ENCODE assay signal across 9 cellular contexts in genomic region chrX:24145340-24146186, GRCh38. TPM values are rescaled to one million over a fixed set of nuclear protein-coding genes. Genes with fewer than 3 reads are reported as not detected.
A peak's percentile ranks its signal among the peaks of the same experiment; 100 is the strongest.
DNase-seq lines count a peak whose midpoint lies in the region; ATAC-seq, FAIRE-seq and TF ChIP-seq lines count a peak whose summit lies in the region.
"Had no signal": no experiment of that assay in that cellular context is flagged by ENCODE, and none has a peak within 500 bp of the region (broad histone marks: within the 10 kb centered on the region; RNA-seq: fewer than 3 reads in every experiment).

No MANE protein-coding gene starts in this region.

- peak overlapping the region; percentile 59 for H3K9ac ChIP-seq in endothelial cell of umbilical vein (replicated peaks; ENCODE audit: extremely low read depth, insufficient read depth, low read length)

- no peak for TF ChIP-seq POLR2A in endothelial cell of umbilical vein (IDR thresholded peaks at IDR 0.05; ENCODE audit: low read depth, low read length)

- H3K27ac ChIP-seq in DOHH2 (ENCODE audit: low read depth, low read length) (no peak overlapping the region), endothelial cell of umbilical vein (ENCODE audit: insufficient read depth, low read depth, low read length) (peak overlapping the region; percentile 9)

- peaks cover 30% of the 10 kb centered on the region for H3K4me1 ChIP-seq in DOHH2 (ENCODE audit: control insufficient read depth, low read length)
- peaks cover 28% of the 10 kb centered on the region for H3K4me1 ChIP-seq in endothelial cell of umbilical vein (ENCODE audit: control insufficient read depth, extremely low read depth, insufficient read depth, low read length)

- H4K20me1 ChIP-seq in DOHH2 (ENCODE audit: control insufficient read depth, insufficient read depth, low read depth, low read length) (no peaks in the 10 kb centered on the region), endothelial cell of umbilical vein (replicated peaks; ENCODE audit: control insufficient read depth, extremely low read depth, insufficient read depth, low read length) (no peaks in the 10 kb centered on the region)

- no peak overlapping the region for H3K4me3 Mint-ChIP-seq in glutamatergic neuron (ENCODE audit: unreplicated experiment)

- no peak for ATAC-seq in HG03095 (IDR thresholded peaks at IDR 0.05; ENCODE audit: unreplicated experiment)
- ATAC-seq in GM18868 (IDR thresholded peaks at IDR 0.05; ENCODE audit: unreplicated experiment): no peak

- H3K79me2 ChIP-seq in DOHH2 (ENCODE audit: control insufficient read depth, low read length) (peaks cover 10% of the 10 kb centered on the region), endothelial cell of umbilical vein (ENCODE audit: control insufficient read depth, insufficient read depth, low read length) (peaks cover 2% of the 10 kb centered on the region)

- no peaks in the 10 kb centered on the region for H3K9me1 ChIP-seq in endothelial cell of umbilical vein (replicated peaks; ENCODE audit: control insufficient read depth, extremely low read depth, insufficient read depth, low read length)

- TF ChIP-seq CTCF in DOHH2 (IDR thresholded peaks at IDR 0.05; ENCODE audit: low read depth, low read length, poor library complexity, severe bottlenecking): no peak
- TF ChIP-seq CTCF in endothelial cell of umbilical vein (IDR thresholded peaks at IDR 0.05; ENCODE audit: extremely low read depth in 1 of 2, insufficient read depth in 1 of 2, low read depth in 1 of 2, low read length in 2 of 2): no peak
- TF ChIP-seq CTCF in glutamatergic neuron (IDR thresholded peaks at IDR 0.05; ENCODE audit: partially characterized antibody, unreplicated experiment): no peak

- POLR2A ChIA-PET in endothelial cell of umbilical vein (lab: Charles Lee): no interaction called here

- peak; percentile 88 for FAIRE-seq in endothelial cell of umbilical vein (lab: Jason Lieb, UNC)

- H2AFZ ChIP-seq in endothelial cell of umbilical vein (ENCODE audit: low read depth, low read length): no peak overlapping the region

- no peaks in the 10 kb centered on the region for H3K9me2 ChIP-seq in DOHH2 (replicated peaks; ENCODE audit: control insufficient read depth, low read length)

- no peak overlapping the region for H3K4me3 ChIP-seq in DOHH2 (ENCODE audit: low read length)
- no peak overlapping the region for H3K4me3 ChIP-seq in endothelial cell of umbilical vein (replicated peaks in 1 of 3; ENCODE audit: insufficient read depth in 1 of 3, low read depth in 1 of 3, low read length in 3 of 3)

- H3K9me3 Mint-ChIP-seq in glutamatergic neuron (ENCODE audit: unreplicated experiment): no peaks in the 10 kb centered on the region
- H3K9me3 Mint-ChIP-seq: IgD-negative memory B cell had no signal

- H3K36me3 Mint-ChIP-seq in glutamatergic neuron (ENCODE audit: unreplicated experiment): no peaks in the 10 kb centered on the region

- no peak overlapping the region for H3K27ac Mint-ChIP-seq in glutamatergic neuron (ENCODE audit: unreplicated experiment)

- peaks cover 10% of the 10 kb centered on the region for H3F3A ChIP-seq in DOHH2 (ENCODE audit: control insufficient read depth, insufficient read depth)

- H3K36me3 ChIP-seq in DOHH2 (ENCODE audit: control insufficient read depth, low read length): peaks cover 1% of the 10 kb centered on the region
- H3K36me3 ChIP-seq in endothelial cell of umbilical vein (ENCODE audit: control insufficient read depth in 2 of 2, extremely low read depth in 1 of 2, insufficient read depth in 2 of 2, low read length in 2 of 2): no peaks in the 10 kb centered on the region

- peaks cover 9% of the 10 kb centered on the region for H3K4me1 Mint-ChIP-seq in glutamatergic neuron (ENCODE audit: low read depth, unreplicated experiment)

- intact Hi-C loops in endothelial cell of umbilical vein (cut with micrococcal nuclease): loop anchor here (2.0 kb wide), 1 partner anchor 63 kb away; no protein-coding TSS in a partner anchor

- dilution Hi-C loops in endothelial cell of umbilical vein (cut with MboI; ENCODE audit: extremely low pct_ligation_motif_present, low sequenced_read_pairs): no loop called here

- CTCF ChIA-PET in endothelial cell of umbilical vein (lab: Charles Lee): interaction anchor here (0.7 kb wide), 1 partner anchor 29 kb away, joined by 4 read pairs; no protein-coding TSS in a partner anchor

- DNase-seq in LHCN-M2 (ENCODE audit: low read depth): peak; percentile 53
- peak; percentile 48 for DNase-seq in endothelial cell of umbilical vein (ENCODE audit: low read depth, low spot score)
- peak; percentile 9 for DNase-seq in retina
- no peak for DNase-seq in SKM-1 treated with dmso at 0.1 percent for 144 hours (lab: John Stamatoyannopoulos, UW; ENCODE audit: unreplicated experiment)
- no peak for DNase-seq in glutamatergic neuron

- no peaks in the 10 kb centered on the region for H3K27me3 Mint-ChIP-seq in glutamatergic neuron (ENCODE audit: unreplicated experiment)
- H3K27me3 Mint-ChIP-seq: IgD-negative memory B cell had no signal

- H3K4me2 ChIP-seq in DOHH2 (ENCODE audit: low read length) (peak overlapping the region; percentile 94), endothelial cell of umbilical vein (ENCODE audit: insufficient read depth, low read length) (peak overlapping the region; percentile 91)

- BruUV-seq in endothelial cell of umbilical vein (replicated peaks; lab: Mats Ljungman, UMichigan): no TSS peak

- H3K27me3 ChIP-seq in DOHH2 (ENCODE audit: control insufficient read depth, low read length) (no peaks in the 10 kb centered on the region), endothelial cell of umbilical vein (ENCODE audit: control insufficient read depth in 2 of 2, insufficient read depth in 2 of 2, low read length in 2 of 2) (no peaks in the 10 kb centered on the region)

- H3K9me3 ChIP-seq in DOHH2 (ENCODE audit: control insufficient read depth, insufficient read depth, low read length) (no peaks in the 10 kb centered on the region), endothelial cell of umbilical vein (replicated peaks; ENCODE audit: control insufficient read depth, insufficient read depth, low read length) (no peaks in the 10 kb centered on the region)

TF ChIP-seq in endothelial cell of umbilical vein, 7 proteins besides CTCF, POLR2A, EP300 and RAD21:
- TF ChIP-seq FOS (IDR thresholded peaks at IDR 0.05; ENCODE audit: borderline replicate concordance, insufficient read depth, low read length) (peak; percentile 54), JUN (IDR thresholded peaks at IDR 0.05; ENCODE audit: borderline replicate concordance, insufficient read depth, insufficient read length, low read depth) (peak; percentile 25), MYC (IDR thresholded peaks at IDR 0.05; ENCODE audit: low read depth, low read length) (no peak), POLR2AphosphoS5 (IDR thresholded peaks at IDR 0.05; ENCODE audit: insufficient read depth, low read depth, low read length) (no peak), EZH2 (IDR thresholded peaks at IDR 0.05; ENCODE audit: borderline replicate concordance, low read depth, low read length, severe bottlenecking) (no peak)

RNA-seq across cellular contexts. Expression of gene ZFX, which starts 4.0 kb away (rescaled TPM):
- 22.7 and 23.6 TPM in 2 replicates for total RNA-seq in LHCN-M2 (2014; rRNA removed)
- 5.5 TPM for polyA plus RNA-seq in LHCN-M2 (2012)
- 32.1 and 34.1 TPM in 2 replicates for total RNA-seq in endothelial cell of umbilical vein
- polyA plus RNA-seq in endothelial cell of umbilical vein: 6.0 and 11.4 TPM in 2 replicates
- polyA plus RNA-seq in endothelial cell of umbilical vein (2011; cell fraction: cytosol; rRNA removed): 9.0 and 9.6 TPM in 2 replicates
- polyA plus RNA-seq in endothelial cell of umbilical vein (2011; cell fraction: nucleus; rRNA removed): 28.2 and 30.6 TPM in 2 replicates
- polyA plus RNA-seq in endothelial cell of umbilical vein (2012): 14.8 TPM in 2 replicates
- 53.9 and 59.0 TPM in 2 replicates for polyA minus RNA-seq in endothelial cell of umbilical vein
- 63.0 TPM for polyA minus RNA-seq in endothelial cell of umbilical vein (2011; cell fraction: cytosol; rRNA and poly(A)+ RNA removed)
- 60.4 and 61.5 TPM in 2 replicates for polyA minus RNA-seq in endothelial cell of umbilical vein (2011; cell fraction: nucleus; rRNA and poly(A)+ RNA removed)
- total RNA-seq in glutamatergic neuron (ENCODE audit: unreplicated experiment): 33.9 TPM

Comparison
In these comparisons a context has a peak if more than half of its experiments do, and no peak if none do; other contexts are left out.
1. DNase-seq: peak in LHCN-M2 (single experiment), endothelial cell of umbilical vein (single experiment) and retina (single experiment); none in SKM-1 treated with dmso at 0.1 percent for 144 hours (single experiment) and glutamatergic neuron (single experiment).